8 cellular contexts compared by ENCODE assay signal in the genomic region with DNA sequence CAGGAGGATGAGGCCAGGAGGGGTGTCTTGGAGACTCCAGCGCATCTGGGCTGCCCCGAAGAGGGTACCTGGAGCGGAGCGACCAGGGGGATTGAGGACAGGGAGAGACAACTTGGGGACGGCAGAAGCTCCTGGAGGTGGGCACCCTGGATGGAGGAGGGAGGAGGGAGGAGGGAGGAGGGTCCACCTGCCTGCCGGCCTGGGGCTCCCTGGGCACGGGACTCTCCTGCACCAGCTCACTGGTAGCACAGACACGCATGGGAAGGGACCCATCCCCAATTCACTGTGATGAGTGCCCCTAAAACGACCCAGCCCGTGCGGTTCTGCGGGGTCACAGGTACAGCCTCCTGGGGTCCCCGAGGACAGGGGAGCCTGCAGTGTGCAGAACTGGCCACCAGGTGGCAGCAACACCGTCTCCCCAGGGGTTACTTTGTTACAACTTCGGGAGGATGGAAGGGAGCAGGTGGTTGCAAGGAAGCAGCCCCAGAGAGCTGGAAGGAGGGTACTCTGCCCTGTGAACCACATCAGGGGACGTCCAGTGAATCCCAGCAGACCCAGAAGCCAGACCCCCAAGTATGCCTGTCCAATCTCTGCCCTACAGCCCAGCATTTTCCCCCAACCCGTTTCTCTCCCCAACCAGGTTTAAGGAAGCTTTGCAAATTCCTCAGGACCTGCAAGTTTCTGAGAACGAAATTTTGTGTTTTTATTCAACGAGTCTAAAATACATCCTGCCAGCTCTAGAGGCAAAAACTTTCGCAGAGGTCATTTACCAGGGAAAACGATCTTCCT.
DNase-seq lines count a peak whose midpoint lies in the region; ATAC-seq and TF ChIP-seq lines count a peak whose summit lies in the region.

No MANE protein-coding gene starts in this region.

- ATAC-seq in naive B cell (ENCODE audit: low read depth in 2 of 2): peak in 1 of 2 donors; percentile 48
- ATAC-seq in HG02798 (IDR thresholded peaks at IDR 0.05; ENCODE audit: poor library complexity, unreplicated experiment): no peak

- in situ Hi-C loops in ACHN (cut with HindIII; ENCODE audit: low pct_ligation_motif_present, low pct_unique_long_range_greater_than_20kb, low sequenced_read_pairs): no loop called here

- peak overlapping the region in 2 of 6 donors; percentile 65 to 87 for H3K27ac Mint-ChIP-seq in naive B cell

- H3K36me3 ChIP-seq in NT2/D1 (ENCODE audit: insufficient read depth, insufficient read length, low read length): no peaks in the 10 kb centered on the region

- H3K9ac ChIP-seq in NT2/D1 (ENCODE audit: insufficient read length, low read depth): no peak overlapping the region

- peaks cover 21% of the 10 kb centered on the region for H3K27me3 ChIP-seq in NT2/D1 (ENCODE audit: insufficient read depth, insufficient read length)

- no peaks in the 10 kb centered on the region for H3K9me3 ChIP-seq in NT2/D1 (ENCODE audit: insufficient read depth, low read length)

- H3K4me3 ChIP-seq in NT2/D1 (ENCODE audit: insufficient read length, low read depth) (no peak overlapping the region), epithelial cell of proximal tubule (ENCODE audit: low read depth, low read length) (no peak overlapping the region)

- H3K36me3 Mint-ChIP-seq in naive B cell: no peaks in the 10 kb centered on the region

- peak overlapping the region in 1 of 8 donors; percentile 53 for H3K4me3 Mint-ChIP-seq in naive B cell

- H3K9me3 Mint-ChIP-seq in naive B cell: no peaks in the 10 kb centered on the region

- peak; percentile 93 for TF ChIP-seq CTCF in epithelial cell of proximal tubule (conservative IDR thresholded peaks at IDR 0.05; ENCODE audit: low read depth, low read length)

- H3K4me1 Mint-ChIP-seq in naive B cell: peaks cover 0 to 3% (median 0%) of the 10 kb centered on the region in 3 donors

- H3K4me1 ChIP-seq in NT2/D1 (ENCODE audit: insufficient read depth, insufficient read length): peaks cover 5% of the 10 kb centered on the region

- DNase-seq in ACHN: peak; percentile 27
- DNase-seq in GM19240 (ENCODE audit: insufficient read length, low spot score): peak; percentile 71
- DNase-seq in NT2/D1 (ENCODE audit: low read depth, low spot score): peak; percentile 35
- DNase-seq in activated CD8-positive, alpha-beta memory T cell treated with anti-CD3 and anti-CD28 coated beads, Interleukin-2, amount 50 U/mL, for 4 hours: peak; percentile 77
- no peak for DNase-seq in epithelial cell of proximal tubule (ENCODE audit: low read depth)
- peak; percentile 45 for DNase-seq in naive B cell
- DNase-seq in stimulated activated CD8-positive, alpha-beta memory T cell treated with anti-CD3 and anti-CD28 coated beads, Interleukin-7, amount 100 ng/mL, for 48 hours (ENCODE audit: extremely low read depth in 1 of 2, low read depth in 1 of 2): peak; percentile 34 to 37

- peaks cover 13 to 33% (median 24%) of the 10 kb centered on the region in 3 donors for H3K27me3 Mint-ChIP-seq in naive B cell
